Comparison of ENCODE assay signal across 1 cellular context in the genomic region with DNA sequence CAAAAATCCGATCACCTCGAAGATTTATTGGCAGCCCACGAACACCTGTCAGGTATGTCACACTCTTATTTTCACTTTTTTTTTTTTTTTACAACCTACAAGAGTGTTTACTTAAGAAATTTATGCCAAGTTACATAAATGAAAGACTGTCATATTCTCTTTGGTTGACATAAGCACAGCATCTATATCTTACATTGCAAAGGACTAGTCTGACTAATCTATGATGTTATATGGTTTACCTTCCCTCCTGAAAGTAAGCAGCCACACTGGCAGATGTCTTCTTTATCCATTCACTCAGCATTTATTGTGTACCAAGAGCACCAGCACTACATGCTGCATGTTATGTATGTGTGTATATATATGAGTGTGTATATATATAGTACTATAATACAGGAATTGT.
TF ChIP-seq lines count a peak whose summit lies in the region.

No MANE protein-coding gene starts in this region.

TF ChIP-seq in H1, 55 proteins besides CTCF, POLR2A, EP300 and RAD21:
- no peak for TF ChIP-seq RFX5 (IDR thresholded peaks at IDR 0.05; ENCODE audit: borderline replicate concordance, low read depth, low read length)
- no peak for TF ChIP-seq SP2 (IDR thresholded peaks at IDR 0.05; ENCODE audit: low read length)
- TF ChIP-seq SIN3A (conservative IDR thresholded peaks at IDR 0.05 in 1 of 2, IDR thresholded peaks at IDR 0.05 in 1 of 2; ENCODE audit: low read depth in 1 of 2, low read length in 2 of 2): no peak
- no peak for TF ChIP-seq ASH2L (IDR thresholded peaks at IDR 0.05; ENCODE audit: low read length)
- no peak for TF ChIP-seq SIX5 (IDR thresholded peaks at IDR 0.05; ENCODE audit: low read depth, low read length)
- TF ChIP-seq SP4 (IDR thresholded peaks at IDR 0.05; ENCODE audit: low read length): no peak
- no peak for TF ChIP-seq BACH1 (IDR thresholded peaks at IDR 0.05; ENCODE audit: low read length)
- TF ChIP-seq GABPA (IDR thresholded peaks at IDR 0.05; ENCODE audit: borderline replicate concordance, insufficient read depth, low read length): no peak
- TF ChIP-seq, protein P1, sequence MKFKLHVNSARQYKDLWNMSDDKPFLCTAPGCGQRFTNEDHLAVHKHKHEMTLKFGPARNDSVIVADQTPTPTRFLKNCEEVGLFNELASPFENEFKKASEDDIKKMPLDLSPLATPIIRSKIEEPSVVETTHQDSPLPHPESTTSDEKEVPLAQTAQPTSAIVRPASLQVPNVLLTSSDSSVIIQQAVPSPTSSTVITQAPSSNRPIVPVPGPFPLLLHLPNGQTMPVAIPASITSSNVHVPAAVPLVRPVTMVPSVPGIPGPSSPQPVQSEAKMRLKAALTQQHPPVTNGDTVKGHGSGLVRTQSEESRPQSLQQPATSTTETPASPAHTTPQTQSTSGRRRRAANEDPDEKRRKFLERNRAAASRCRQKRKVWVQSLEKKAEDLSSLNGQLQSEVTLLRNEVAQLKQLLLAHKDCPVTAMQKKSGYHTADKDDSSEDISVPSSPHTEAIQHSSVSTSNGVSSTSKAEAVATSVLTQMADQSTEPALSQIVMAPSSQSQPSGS (IDR thresholded peaks at IDR 0.05; ENCODE audit: low read length): no peak
- no peak for TF ChIP-seq TEAD4 (IDR thresholded peaks at IDR 0.05; ENCODE audit: low read depth, low read length)
- no peak for TF ChIP-seq KDM1A (IDR thresholded peaks at IDR 0.05; ENCODE audit: borderline replicate concordance, low read length)
- TF ChIP-seq BCL11A (IDR thresholded peaks at IDR 0.05; ENCODE audit: low read depth in 2 of 2, low read length in 2 of 2): no peak
- TF ChIP-seq KDM5A (IDR thresholded peaks at IDR 0.05; ENCODE audit: low read length): no peak
- no peak for TF ChIP-seq MAFK (IDR thresholded peaks at IDR 0.05; ENCODE audit: low read depth, low read length)
- no peak for TF ChIP-seq FOSL1 (IDR thresholded peaks at IDR 0.05; ENCODE audit: insufficient read depth, low read depth, low read length)
- no peak for TF ChIP-seq CHD1 (IDR thresholded peaks at IDR 0.05; ENCODE audit: low read depth, low read length)
- no peak for TF ChIP-seq RXRA (IDR thresholded peaks at IDR 0.05; ENCODE audit: insufficient read depth, low read depth, low read length)
- no peak for TF ChIP-seq HDAC2 (IDR thresholded peaks at IDR 0.05; ENCODE audit: borderline replicate concordance in 1 of 2, low read depth in 2 of 2, low read length in 2 of 2)
